In genomic region chr13:100646030-100646673, GRCh38 we compare ENCODE assay signal across 10 cellular contexts. TPM values are rescaled to one million over a fixed set of nuclear protein-coding genes. Genes with fewer than 3 reads are reported as not detected.
DNase-seq lines count a peak whose midpoint lies in the region; ATAC-seq and TF ChIP-seq lines count a peak whose summit lies in the region.
"Had no signal": no experiment of that assay in that cellular context is flagged by ENCODE, and none has a peak within 500 bp of the region (broad histone marks: within the 10 kb centered on the region; RNA-seq: fewer than 3 reads in every experiment).

No MANE protein-coding gene starts in this region.

- H3K36me3 Mint-ChIP-seq in glutamatergic neuron (ENCODE audit: unreplicated experiment): no peaks in the 10 kb centered on the region

- H3K9me3 ChIP-seq in Panc1 (ENCODE audit: control insufficient read depth, insufficient read depth, low read depth, low read length) (no peaks in the 10 kb centered on the region), testis (no peaks in the 10 kb centered on the region), left lung (no peaks in the 10 kb centered on the region)
- H3K9me3 ChIP-seq: mucosa of descending colon, SJSA1 had no signal

- 84 to 87% methylated on average over 11 to 12 of the region's 12 CpGs for WGBS in testis, 2 donors

- BruUV-seq in Panc1 (replicated peaks; lab: Mats Ljungman, UMichigan): no TSS peak

- H3K4me3 ChIP-seq in Panc1 (ENCODE audit: low read depth in 2 of 2, low read length in 2 of 2): no peak overlapping the region
- no peak overlapping the region for H3K4me3 ChIP-seq in testis
- no peak overlapping the region for H3K4me3 ChIP-seq in left lung
- H3K4me3 ChIP-seq: mucosa of descending colon, SJSA1 had no signal

- no peak overlapping the region for H3K4me3 Mint-ChIP-seq in glutamatergic neuron (ENCODE audit: unreplicated experiment)

- POLR2A ChIA-PET in Panc1 (lab: Charles Lee): no interaction called here

- intact Hi-C loops in Panc1 (cut with micrococcal nuclease; ENCODE audit: unreplicated experiment) (no loop called here), testis (cut with DNase I; ENCODE audit: low total_unique reads) (no loop called here), left lung (cut with DNase I) (no loop called here)

- H3K27me3 Mint-ChIP-seq in glutamatergic neuron (ENCODE audit: unreplicated experiment): peaks cover 3% of the 10 kb centered on the region

- H3K9me3 Mint-ChIP-seq in glutamatergic neuron (ENCODE audit: unreplicated experiment): peaks cover 3% of the 10 kb centered on the region

- H3K27ac Mint-ChIP-seq in glutamatergic neuron (ENCODE audit: unreplicated experiment): no peak overlapping the region

- ATAC-seq in Panc1: no peak
- no peak for ATAC-seq in GM19455 (IDR thresholded peaks at IDR 0.05; ENCODE audit: unreplicated experiment)
- no peak for ATAC-seq in left lung
- ATAC-seq: mucosa of descending colon had no signal

- in situ Hi-C loops in Panc1 (cut with HindIII; ENCODE audit: low pct_unique_long_range_greater_than_20kb, low sequenced_read_pairs): no loop called here

- H3K27ac ChIP-seq in Panc1 (ENCODE audit: low read length): no peak overlapping the region
- no peak overlapping the region for H3K27ac ChIP-seq in testis
- no peak overlapping the region for H3K27ac ChIP-seq in left lung
- H3K27ac ChIP-seq: SJSA1 had no signal

- no peaks in the 10 kb centered on the region for H3K36me3 ChIP-seq in Panc1 (ENCODE audit: control insufficient read depth, insufficient read depth, low read length)
- no peaks in the 10 kb centered on the region for H3K36me3 ChIP-seq in testis (ENCODE audit: low read depth, missing control alignments)
- H3K36me3 ChIP-seq in left lung: peaks cover 0 to 11% of the 10 kb centered on the region in 2 donors

- no peak for TF ChIP-seq POLR2A in testis (IDR thresholded peaks at IDR 0.05)

- DNase-seq in NCI-H510A treated with DMSO at 0.1 percent for 48 hours (lab: John Stamatoyannopoulos, UW) (peak; percentile 42), NCI-H510A (lab: John Stamatoyannopoulos, UW) (no peak), Panc1 (ENCODE audit: low read depth, low spot score) (no peak), glutamatergic neuron (peak; percentile 61), testis (peak; percentile 46), NCI-H1930 (lab: John Stamatoyannopoulos, UW) (no peak), left lung (no peak)

- CTCF ChIA-PET in Panc1 (lab: Charles Lee): no interaction called here

- no peaks in the 10 kb centered on the region for H3K27me3 ChIP-seq in Panc1 (ENCODE audit: control insufficient read depth, insufficient read depth, low read length)
- H3K27me3 ChIP-seq in testis: no peaks in the 10 kb centered on the region
- H3K27me3 ChIP-seq in left lung: no peaks in the 10 kb centered on the region
- H3K27me3 ChIP-seq: SJSA1 had no signal

- no peaks in the 10 kb centered on the region for H3K4me1 ChIP-seq in Panc1 (ENCODE audit: control insufficient read depth, insufficient read depth, low read length)
- no peaks in the 10 kb centered on the region for H3K4me1 ChIP-seq in testis
- H3K4me1 ChIP-seq in left lung: no peaks in the 10 kb centered on the region
- H3K4me1 ChIP-seq: SJSA1 had no signal

- TF ChIP-seq CTCF in Panc1 (IDR thresholded peaks at IDR 0.05) (peak; percentile 51), glutamatergic neuron (IDR thresholded peaks at IDR 0.05; ENCODE audit: partially characterized antibody, unreplicated experiment) (peak; percentile 69), testis (IDR thresholded peaks at IDR 0.05) (peak in 2 of 3 experiments; percentile 7 to 33), left lung (IDR thresholded peaks at IDR 0.05) (no peak)

- H3K4me1 Mint-ChIP-seq in glutamatergic neuron (ENCODE audit: low read depth, unreplicated experiment): peaks cover 12% of the 10 kb centered on the region

RNA-seq across cellular contexts. Expression of gene TMTC4, which starts 28.4 kb away (rescaled TPM):
- total RNA-seq in Panc1 (2021; ENCODE audit: unreplicated experiment) (14.6 TPM), glutamatergic neuron (ENCODE audit: unreplicated experiment) (139 TPM), testis (10 to 100 TPM; 28.2 to 35.1 TPM), left lung (10 to 100 TPM; 13.7 to 17.0 TPM)
- 10.0 TPM for polyA plus RNA-seq in Panc1 (2012; ENCODE audit: insufficient read length)
- 27.5 TPM for polyA plus RNA-seq in testis (ENCODE audit: insufficient read depth, low read depth, low replicate concordance)

RNA-seq across cellular contexts. Expression of gene GGACT, which starts 57.6 kb away (rescaled TPM):
- 2.5 TPM for total RNA-seq in Panc1 (2021; ENCODE audit: unreplicated experiment)
- 1.7 TPM for polyA plus RNA-seq in Panc1 (2012; ENCODE audit: insufficient read length)
- total RNA-seq in glutamatergic neuron (ENCODE audit: unreplicated experiment): 5.2 TPM
- 10 to 100 TPM; 18.9 to 30.0 TPM for total RNA-seq in testis
- 9.8 TPM for polyA plus RNA-seq in testis (ENCODE audit: insufficient read depth, low read depth, low replicate concordance)
- 1 to 10 TPM; 4.3 to 6.3 TPM for total RNA-seq in left lung

Comparison
In these comparisons a context has a peak if more than half of its experiments do, and no peak if none do; other contexts are left out.
1. DNase-seq: peak in NCI-H510A treated with DMSO at 0.1 percent for 48 hours (single experiment), glutamatergic neuron (single experiment) and testis (single experiment); none in NCI-H510A (single experiment), Panc1 (single experiment), NCI-H1930 (0 of 2) and left lung (0 of 2).
2. CTCF ChIP-seq: peak in Panc1 (single experiment), glutamatergic neuron (single experiment) and testis (2 of 3); none in left lung (0 of 2).